In the genomic region with DNA sequence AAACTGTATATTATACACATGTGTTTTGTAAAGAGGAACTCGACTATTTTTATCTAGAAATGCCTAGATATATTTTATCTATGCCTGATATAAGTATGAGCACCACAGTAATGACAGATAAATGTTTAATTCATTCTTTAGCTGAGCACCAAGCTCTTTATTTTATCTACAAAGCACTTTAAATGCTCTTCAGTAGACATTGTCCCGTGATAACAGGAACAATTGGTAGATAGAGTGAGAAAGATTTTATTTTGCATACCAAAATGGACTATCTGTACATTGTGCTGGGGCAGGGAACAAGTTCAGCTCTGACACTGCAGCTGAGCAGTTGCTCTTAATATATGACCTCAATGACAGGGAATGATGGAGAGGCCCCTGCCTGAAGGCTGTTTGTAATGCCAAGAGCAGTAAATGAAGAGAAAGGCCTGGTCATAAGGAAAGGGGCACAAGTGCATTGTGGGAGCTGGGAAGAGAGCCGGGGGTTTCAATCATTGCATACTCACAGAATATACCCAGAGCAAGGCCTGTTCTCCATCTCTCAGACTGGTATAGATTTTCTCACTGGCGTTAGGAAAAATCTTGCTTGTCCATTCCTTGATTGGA, we compare ENCODE assay signal across 11 cellular contexts. TPM values are rescaled to one million over a fixed set of nuclear protein-coding genes. Genes with fewer than 3 reads are reported as not detected.
A peak's percentile ranks its signal among the peaks of the same experiment; 100 is the strongest.
DNase-seq lines count a peak whose midpoint lies in the region; ATAC-seq and TF ChIP-seq lines count a peak whose summit lies in the region.
"Had no signal": no experiment of that assay in that cellular context is flagged by ENCODE, and none has a peak within 500 bp of the region (broad histone marks: within the 10 kb centered on the region; RNA-seq: fewer than 3 reads in every experiment).

No MANE protein-coding gene starts in this region.

- TF ChIP-seq EP300 in esophagus muscularis mucosa (IDR thresholded peaks at IDR 0.05) = no peak

- TF ChIP-seq POLR2A in IMR-90 (IDR thresholded peaks at IDR 0.05; ENCODE audit: low read depth, low read length) = no peak
- no peak for TF ChIP-seq POLR2A in esophagus muscularis mucosa (IDR thresholded peaks at IDR 0.05; ENCODE audit: low read depth)
- TF ChIP-seq POLR2A in thyroid gland (IDR thresholded peaks at IDR 0.05) = no peak

- intact Hi-C loops in Right ventricle myocardium superior (cut with DNase I) = loop anchor here (10.0 kb wide), 1 partner anchor 52 kb away; no protein-coding TSS in a partner anchor
- intact Hi-C loops in IMR-90 (cut with micrococcal nuclease) = no loop called here
- intact Hi-C loops in esophagus muscularis mucosa (cut with DNase I) = no loop called here
- intact Hi-C loops in thyroid gland (cut with DNase I) = no loop called here

- peak overlapping the region; percentile 93 for H2BK5ac ChIP-seq in IMR-90 (ENCODE audit: low read depth, low read length, poor library complexity, severe bottlenecking)

- peak overlapping the region; percentile 40 for H3K27ac ChIP-seq in cardiac muscle cell
- H3K27ac ChIP-seq in IMR-90 (ENCODE audit: insufficient read depth, low read length) = peak overlapping the region; percentile 68
- H3K27ac ChIP-seq in esophagus muscularis mucosa (replicated peaks in 1 of 4) = peak overlapping the region; percentile 2 to 50 (median 37)
- H3K27ac ChIP-seq in thyroid gland = peak overlapping the region in 2 of 3 donors; percentile 2 to 54

- in situ Hi-C loops in IMR-90 (cut with MboI; ENCODE audit: low sequenced_read_pairs) = no loop called here

- POLR2A ChIA-PET in IMR-90 (lab: Charles Lee; ENCODE audit: unreplicated experiment) = no interaction called here

- H3K4me1 ChIP-seq in cardiac muscle cell (ENCODE audit: low read depth) (peaks cover 37% of the 10 kb centered on the region), IMR-90 (ENCODE audit: control insufficient read depth, insufficient read depth, low read length) (peaks cover 33% of the 10 kb centered on the region), esophagus muscularis mucosa (peaks cover 33 to 53% (median 50%) of the 10 kb centered on the region in 4 donors), thyroid gland (peaks cover 28 to 42% of the 10 kb centered on the region in 2 donors)

- H3K9me3 ChIP-seq in cardiac muscle cell (ENCODE audit: low read depth) (no peaks in the 10 kb centered on the region), IMR-90 (ENCODE audit: control insufficient read depth, insufficient read depth, low read length) (no peaks in the 10 kb centered on the region), esophagus muscularis mucosa (no peaks in the 10 kb centered on the region), thyroid gland (no peaks in the 10 kb centered on the region)

- H3K9me1 ChIP-seq in IMR-90 (ENCODE audit: insufficient read depth, low read length) = peaks cover 23% of the 10 kb centered on the region

- no peak overlapping the region for H2AK9ac ChIP-seq in IMR-90 (replicated peaks; ENCODE audit: low read depth, low read length, poor library complexity)

- WGBS in IMR-90 (ENCODE audit: extremely low coverage in 2 of 2, insufficient read length in 1 of 2), 2 experiments = no CpG with 5 or more reads among the region's 4 CpGs
- WGBS in esophagus muscularis mucosa = 66% methylated on average over 4 of the region's 4 CpGs
- WGBS in thyroid gland, 2 donors = 82 to 84% methylated on average over 4 of the region's 4 CpGs

- H3K27me3 ChIP-seq in cardiac muscle cell (no peaks in the 10 kb centered on the region), IMR-90 (ENCODE audit: control insufficient read depth, insufficient read depth, low read length) (no peaks in the 10 kb centered on the region), esophagus muscularis mucosa (no peaks in the 10 kb centered on the region), thyroid gland (no peaks in the 10 kb centered on the region)

- H3K36me3 ChIP-seq in cardiac muscle cell = no peaks in the 10 kb centered on the region
- H3K36me3 ChIP-seq in IMR-90 (ENCODE audit: control insufficient read depth, insufficient read depth, low read length) = peaks cover 33% of the 10 kb centered on the region
- peaks cover 0 to 12% (median 3%) of the 10 kb centered on the region in 4 donors for H3K36me3 ChIP-seq in esophagus muscularis mucosa
- no peaks in the 10 kb centered on the region for H3K36me3 ChIP-seq in thyroid gland

- TF ChIP-seq RAD21 in IMR-90 (IDR thresholded peaks at IDR 0.05; ENCODE audit: low read length) = no peak

- peak overlapping the region; percentile 73 for H3K4ac ChIP-seq in IMR-90 (ENCODE audit: low read depth, low read length)

- peak overlapping the region; percentile 28; the same call in 1 of the 2 replicates for H3K4me2 ChIP-seq in IMR-90 (ENCODE audit: low read depth, low read length)

- H3K4me3 ChIP-seq in cardiac muscle cell (no peak overlapping the region), IMR-90 (ENCODE audit: insufficient read depth, low read depth, low read length) (no peak overlapping the region), esophagus muscularis mucosa (no peak overlapping the region), thyroid gland (replicated peaks in 1 of 3) (no peak overlapping the region)
- H3K4me3 ChIP-seq: SK-N-MC had no signal

- CTCF ChIA-PET in IMR-90 (lab: Yijun Ruan, JAX) = no interaction called here

- BruUV-seq in IMR-90 (replicated peaks; lab: Mats Ljungman, UMichigan) = no TSS peak

- H3K14ac ChIP-seq in IMR-90 (replicated peaks; ENCODE audit: low read depth, low read length) = peak overlapping the region; percentile 57

- H3K9ac ChIP-seq in IMR-90 (ENCODE audit: low read depth, low read length) = peak overlapping the region; percentile 21; the same call in 1 of the 2 replicates

- H2BK20ac ChIP-seq in IMR-90 (ENCODE audit: low read depth, low read length) = peak overlapping the region; percentile 27

- H4K91ac ChIP-seq in IMR-90 (ENCODE audit: insufficient read depth, low read depth, low read length) = peak overlapping the region; percentile 14; the same call in 1 of the 2 replicates

- DNase-seq in cardiac muscle cell (ENCODE audit: low read depth in 1 of 2, low spot score in 1 of 2) = peak in 1 of 2 donors; percentile 72
- DNase-seq in Right ventricle myocardium superior = no peak
- DNase-seq in IMR-90 = no peak
- no peak for DNase-seq in esophagus muscularis mucosa (ENCODE audit: extremely low spot score)
- DNase-seq in thyroid gland = no peak
- DNase-seq in DMS 273 treated with DMSO at 0.1 percent for 48 hours (lab: John Stamatoyannopoulos, UW) = no peak
- DNase-seq: naive B cell, NCI-H2171 treated with DMSO at 0.1 percent for 48 hours had no signal

- TF ChIP-seq CTCF in cardiac muscle cell (IDR thresholded peaks at IDR 0.05; ENCODE audit: low read depth, low read length) = no peak
- TF ChIP-seq CTCF in IMR-90 (conservative IDR thresholded peaks at IDR 0.05; ENCODE audit: low read depth, low read length) = no peak
- TF ChIP-seq CTCF in esophagus muscularis mucosa (IDR thresholded peaks at IDR 0.05) = no peak
- no peak for TF ChIP-seq CTCF in thyroid gland (IDR thresholded peaks at IDR 0.05)

- H4K5ac ChIP-seq in IMR-90 (ENCODE audit: low read depth, low read length) = no peak overlapping the region

- no peak for ATAC-seq in Right ventricle myocardium superior (ENCODE audit: poor library complexity)
- ATAC-seq in IMR-90 (ENCODE audit: low read depth) = no peak; the same call in 1 of the 2 replicates
- no peak for ATAC-seq in GM19455 (IDR thresholded peaks at IDR 0.05; ENCODE audit: unreplicated experiment)
- ATAC-seq in HG02763 (IDR thresholded peaks at IDR 0.05; ENCODE audit: unreplicated experiment) = no peak

- H2AFZ ChIP-seq in IMR-90 (replicated peaks; ENCODE audit: low read length, poor library complexity) = peak overlapping the region; percentile 37

- peak overlapping the region; percentile 69 for H2BK120ac ChIP-seq in IMR-90 (ENCODE audit: low read depth, low read length)

- peak overlapping the region; percentile 18; the same call in 1 of the 3 replicates for H2BK15ac ChIP-seq in IMR-90 (ENCODE audit: low read depth, low read length)

- dilution Hi-C loops in IMR-90 (cut with HindIII; ENCODE audit: low sequenced_read_pairs, unreplicated experiment) = no loop called here

- H3K23ac ChIP-seq in IMR-90 (ENCODE audit: low read depth, low read length) = peak overlapping the region; percentile 66

- peak overlapping the region; percentile 71; the same call in 1 of the 2 replicates for H2AK5ac ChIP-seq in IMR-90 (ENCODE audit: low read depth, low read length)

- peaks cover 36% of the 10 kb centered on the region for H4K20me1 ChIP-seq in IMR-90 (ENCODE audit: insufficient read depth, low read length)

- H3K18ac ChIP-seq in IMR-90 (ENCODE audit: low read depth, low read length) = peak overlapping the region; percentile 22; the same call in 1 of the 2 replicates

- peaks cover 32 to 79% of the 10 kb centered on the region in 2 experiments for H3K79me1 ChIP-seq in IMR-90 (ENCODE audit: low read depth in 1 of 2, low read length in 2 of 2)

- H3K56ac ChIP-seq in IMR-90 (ENCODE audit: extremely low read depth, insufficient read depth, low read length) = peak overlapping the region; percentile 37; the same call in 1 of the 2 replicates

- H4K8ac ChIP-seq in IMR-90 (ENCODE audit: low read depth in 2 of 2, low read length in 2 of 2) = peak overlapping the region in 1 of 2 experiments; percentile 51; a peak in 3 of 4 replicates

TF ChIP-seq in IMR-90, 13 proteins besides CTCF, POLR2A, EP300 and RAD21 (continues in another document):
- TF ChIP-seq, protein P1, sequence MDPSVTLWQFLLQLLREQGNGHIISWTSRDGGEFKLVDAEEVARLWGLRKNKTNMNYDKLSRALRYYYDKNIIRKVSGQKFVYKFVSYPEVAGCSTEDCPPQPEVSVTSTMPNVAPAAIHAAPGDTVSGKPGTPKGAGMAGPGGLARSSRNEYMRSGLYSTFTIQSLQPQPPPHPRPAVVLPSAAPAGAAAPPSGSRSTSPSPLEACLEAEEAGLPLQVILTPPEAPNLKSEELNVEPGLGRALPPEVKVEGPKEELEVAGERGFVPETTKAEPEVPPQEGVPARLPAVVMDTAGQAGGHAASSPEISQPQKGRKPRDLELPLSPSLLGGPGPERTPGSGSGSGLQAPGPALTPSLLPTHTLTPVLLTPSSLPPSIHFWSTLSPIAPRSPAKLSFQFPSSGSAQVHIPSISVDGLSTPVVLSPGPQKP (IDR thresholded peaks at IDR 0.05; ENCODE audit: borderline replicate concordance, low read depth, low read length) = no peak
- TF ChIP-seq RFX5 (IDR thresholded peaks at IDR 0.05; ENCODE audit: low read depth, low read length) (no peak), BHLHE40 (IDR thresholded peaks at IDR 0.05; ENCODE audit: low read depth, low read length) (no peak), CEBPB (IDR thresholded peaks at IDR 0.05; ENCODE audit: low read depth, low read length) (no peak), SMC3 (IDR thresholded peaks at IDR 0.05; ENCODE audit: low read depth, low read length) (no peak)

RNA-seq across cellular contexts. Expression of a gene that starts 57.3 kb away (rescaled TPM):
- total RNA-seq in cardiac muscle cell (34.5 and 84.6 TPM in 2 replicates), Right ventricle myocardium superior (25.4 TPM), IMR-90 (2012; rRNA removed) (573 and 632 TPM in 2 replicates), esophagus muscularis mucosa (100 to 1,000 TPM in 1 of 4 donors, 10 to 100 TPM in 3; 74.1 to 144 (median 86.9) TPM), thyroid gland (100 to 1,000 TPM in 1 of 4 donors, 10 to 100 TPM in 3; 39.6 to 207 (median 69.1) TPM)
- polyA plus RNA-seq in cardiac muscle cell (41.3 and 56.6 TPM in 2 replicates), IMR-90 (2012; rRNA removed) (258 and 267 TPM in 2 replicates)
- polyA plus RNA-seq in IMR-90 (2012; cell fraction: cytosol; rRNA removed) = 75.9 and 85.0 TPM in 2 replicates
- 36.2 and 197 TPM in 2 replicates for polyA plus RNA-seq in IMR-90 (2012; cell fraction: nucleus; rRNA removed; ENCODE audit: low replicate concordance)
